In genomic region chr15:30625436-30626193, GRCh38 we compare ENCODE assay signal across 8 cellular contexts.
DNase-seq lines count a peak whose midpoint lies in the region; ATAC-seq and TF ChIP-seq lines count a peak whose summit lies in the region.
"Not testable (repeated sequence)": the region's sequence is repeated elsewhere in the genome, so short reads cannot be mapped to it uniquely, and the experiment has no call there.

ARHGAP11B (plus strand) TSS chr15:30626128.

- H3K9me3 Mint-ChIP-seq in naive thymus-derived CD4-positive, alpha-beta T cell: not testable (repeated sequence)

- H3K27ac ChIP-seq in SU-DHL-6 (ENCODE audit: low read depth, low read length) (peak within 1 kb of the TSS; percentile 93), gastroesophageal sphincter (peak within 1 kb of the TSS; percentile 81 to 91 (median 88))
- peak within 1 kb of the TSS; percentile 89 for H3K27ac ChIP-seq in naive thymus-derived CD4-positive, alpha-beta T cell (ENCODE audit: low read depth, low read length)

- H3K27me3 Mint-ChIP-seq in naive thymus-derived CD4-positive, alpha-beta T cell: not testable (repeated sequence)

- H3K79me2 ChIP-seq in SU-DHL-6 (ENCODE audit: insufficient read depth, low read length): peaks cover 46% of the 10 kb centered on the region

- H2AFZ ChIP-seq in SU-DHL-6 (ENCODE audit: low read depth, low read length, severe bottlenecking): peak within 1 kb of the TSS; percentile 47

- not testable (repeated sequence) for H3K36me3 ChIP-seq in SU-DHL-6 (ENCODE audit: low read length); gastroesophageal sphincter; naive thymus-derived CD4-positive, alpha-beta T cell (ENCODE audit: control insufficient read depth in 2 of 3, insufficient read depth in 3 of 3, low read length in 3 of 3)

- 0% methylated on average over 5 to 11 of the region's 35 CpGs for WGBS in gastroesophageal sphincter (ENCODE audit: low coverage in 1 of 2), 2 donors

- H4K20me1 ChIP-seq in SU-DHL-6 (ENCODE audit: low read depth, low read length): not testable (repeated sequence)

- H3K4me1 Mint-ChIP-seq in naive thymus-derived CD4-positive, alpha-beta T cell: peaks cover 4 to 28% (median 21%) of the 10 kb centered on the region in 7 donors

- peak within 1 kb of the TSS; percentile 92 for H3K9ac ChIP-seq in SU-DHL-6 (ENCODE audit: low read length)

- ATAC-seq in GM19395 (IDR thresholded peaks at IDR 0.05; ENCODE audit: unreplicated experiment) (peak; percentile 90), HG03196 (IDR thresholded peaks at IDR 0.05; ENCODE audit: unreplicated experiment) (peak; percentile 88), gastroesophageal sphincter (peak; percentile 98)
- ATAC-seq in naive thymus-derived CD4-positive, alpha-beta T cell: peak; percentile 99

- TF ChIP-seq EP300 in gastroesophageal sphincter (IDR thresholded peaks at IDR 0.05): not testable (repeated sequence)

- not testable (repeated sequence) for H3K27me3 ChIP-seq in SU-DHL-6 (ENCODE audit: low read length); gastroesophageal sphincter; naive thymus-derived CD4-positive, alpha-beta T cell (ENCODE audit: control insufficient read depth in 2 of 2, insufficient read depth in 2 of 2, low read length in 2 of 2)

- CTCF ChIA-PET in naive thymus-derived CD4-positive, alpha-beta T cell (lab: Charles Lee): interaction anchor here (0.6 kb wide), 1 partner anchor 849 kb away, joined by 3 read pairs; no protein-coding TSS in a partner anchor

- peak within 1 kb of the TSS; percentile 90 to 100 (median 98) for H3K27ac Mint-ChIP-seq in naive thymus-derived CD4-positive, alpha-beta T cell

- not testable (repeated sequence) for H3K36me3 Mint-ChIP-seq in naive thymus-derived CD4-positive, alpha-beta T cell

- not testable (repeated sequence) for H3F3A ChIP-seq in SU-DHL-6 (ENCODE audit: insufficient read depth)

- H3K9me2 ChIP-seq in SU-DHL-6 (replicated peaks; ENCODE audit: insufficient read depth, low read length): not testable (repeated sequence)

- POLR2A ChIA-PET in naive thymus-derived CD4-positive, alpha-beta T cell (lab: Charles Lee): interaction anchor here (0.6 kb wide), 1 partner anchor 639 kb away, joined by 3 read pairs; no protein-coding TSS in a partner anchor

- H3K9me3 ChIP-seq in SU-DHL-6 (ENCODE audit: insufficient read depth, low read length); gastroesophageal sphincter; naive thymus-derived CD4-positive, alpha-beta T cell (ENCODE audit: control insufficient read depth in 2 of 3, low read length in 3 of 3): not testable (repeated sequence)

- intact Hi-C loops in naive thymus-derived CD4-positive, alpha-beta T cell (cut with micrococcal nuclease): loop anchor here in 1 of 2 donors (5.0 to 10.0 kb wide), 3 partner anchors 702 to 1242 kb away; partner anchors contain the start of gene KLF13

- DNase-seq in CD1c-positive myeloid dendritic cell (ENCODE audit: extremely low spot score): peak; percentile 96
- peak; percentile 90 for DNase-seq in activated naive CD8-positive, alpha-beta T cell treated with anti-CD3 and anti-CD28 coated beads, Interleukin-2, amount 50 U/mL, for 16 hours (ENCODE audit: low read depth, low spot score)
- DNase-seq in naive thymus-derived CD4-positive, alpha-beta T cell: peak; percentile 85 to 97 (median 96)
- DNase-seq in stimulated activated CD8-positive, alpha-beta memory T cell treated with anti-CD3 and anti-CD28 coated beads, Interleukin-15, amount 100 ng/mL, for 48 hours (ENCODE audit: low read depth in 2 of 2): peak; percentile 91 to 93

- not testable (repeated sequence) for TF ChIP-seq CTCF in SU-DHL-6 (IDR thresholded peaks at IDR 0.05; ENCODE audit: insufficient read depth, low read length, poor library complexity, severe bottlenecking); gastroesophageal sphincter (IDR thresholded peaks at IDR 0.05)

- TF ChIP-seq POLR2A in gastroesophageal sphincter (IDR thresholded peaks at IDR 0.05): not testable (repeated sequence)

- peak within 1 kb of the TSS; percentile 80 for H3K4me2 ChIP-seq in SU-DHL-6 (ENCODE audit: low read depth, low read length, poor library complexity, severe bottlenecking)

- peak within 1 kb of the TSS; percentile 96 for H3K4me3 ChIP-seq in SU-DHL-6 (ENCODE audit: insufficient read depth, low read length, poor library complexity, severe bottlenecking)
- H3K4me3 ChIP-seq in gastroesophageal sphincter: peak within 1 kb of the TSS; percentile 57 to 81
- H3K4me3 ChIP-seq in naive thymus-derived CD4-positive, alpha-beta T cell (ENCODE audit: low read length): peak within 1 kb of the TSS; percentile 69

- peaks cover 0 to 22% (median 0%) of the 10 kb centered on the region in 3 donors for H3K4me1 ChIP-seq in gastroesophageal sphincter
- H3K4me1 ChIP-seq in naive thymus-derived CD4-positive, alpha-beta T cell (ENCODE audit: control insufficient read depth in 2 of 2, insufficient read depth in 2 of 2, low read length in 2 of 2): not testable (repeated sequence)

- peak within 1 kb of the TSS; percentile 92 to 100 (median 98) for H3K4me3 Mint-ChIP-seq in naive thymus-derived CD4-positive, alpha-beta T cell

Comparison
In these comparisons a context has a peak if more than half of its experiments do, and no peak if none do; other contexts are left out.
1. Peak in every context shown above with its lines: DNase-seq, ATAC-seq, H3K4me3 ChIP-seq and H3K27ac ChIP-seq.